In the genomic region with DNA sequence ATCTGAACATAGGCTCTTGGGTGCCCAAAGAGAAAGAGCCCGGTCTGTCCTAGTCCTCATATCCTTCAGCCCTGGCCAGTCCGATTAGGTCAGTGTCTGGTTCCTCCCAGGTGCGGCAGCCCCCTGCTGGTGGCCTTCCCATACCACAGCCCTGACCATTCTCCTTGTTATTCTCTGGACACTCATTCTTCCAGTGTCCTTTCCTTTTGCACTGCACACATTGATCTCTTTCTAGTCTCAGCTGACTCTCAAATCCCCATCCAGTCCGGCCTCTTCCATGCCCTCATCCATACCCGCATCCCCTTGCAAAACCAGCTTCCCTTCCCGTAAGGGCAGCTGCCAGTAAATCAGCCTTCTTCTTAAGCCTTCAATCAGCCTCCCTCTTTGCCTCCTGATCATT, we compare ENCODE assay signal across 13 cellular contexts.
DNase-seq lines count a peak whose midpoint lies in the region; ATAC-seq, FAIRE-seq and TF ChIP-seq lines count a peak whose summit lies in the region.
"Had no signal": no experiment of that assay in that cellular context is flagged by ENCODE, and none has a peak within 500 bp of the region (broad histone marks: within the 10 kb centered on the region; RNA-seq: fewer than 3 reads in every experiment).

No MANE protein-coding gene starts in this region.

- no peaks in the 10 kb centered on the region; a peak in 1 of 22 replicates for H3K27me3 ChIP-seq in BLaER1 treated with 17β-estradiol and CSF1 and Interleukin-3, amounts not matched to agents 10 nM and 100 nM
- H3K27me3 ChIP-seq in HepG2 (ENCODE audit: control insufficient read depth in 1 of 2, insufficient read depth in 2 of 2, low read length in 2 of 2) = no peaks in the 10 kb centered on the region

- H3K9ac ChIP-seq in BLaER1 treated with 17β-estradiol and CSF1 and Interleukin-3, amounts not matched to agents 10 nM and 100 nM = peak overlapping the region in 1 of 11 experiments; percentile 94; a peak in 1 of 22 replicates
- H3K9ac ChIP-seq in HepG2 (ENCODE audit: insufficient read depth, low read depth, low read length) = no peak overlapping the region; the same call in 1 of the 2 replicates

- TF ChIP-seq EP300 in HepG2 (IDR thresholded peaks at IDR 0.05; ENCODE audit: low read depth in 2 of 2, low read length in 2 of 2) (no peak), HepG2 (CRISPR knock-in tag; IDR thresholded peaks at IDR 0.05; ENCODE audit: borderline replicate concordance) (no peak)

- in situ Hi-C loops in HepG2 (cut with HindIII; ENCODE audit: extremely low pct_ligation_motif_present, low pct_unique_long_range_greater_than_20kb) = no loop called here

- H3K4me2 ChIP-seq in BLaER1 treated with 17β-estradiol and CSF1 and Interleukin-3, amounts not matched to agents 10 nM and 100 nM = peak overlapping the region in 10 of 11 experiments; percentile 92 to 99 (median 95); a peak in 19 of 22 replicates
- H3K4me2 ChIP-seq in HepG2 (ENCODE audit: low read depth, low read length) = peak overlapping the region; percentile 96

- intact Hi-C loops in HepG2 (cut with micrococcal nuclease; ENCODE audit: unreplicated experiment) = no loop called here

- TF ChIP-seq CTCF in GM12872 (IDR thresholded peaks at IDR 0.05; ENCODE audit: insufficient read depth, low read depth, low read length) (peak; percentile 82), HepG2 (CRISPR knock-in tag; IDR thresholded peaks at IDR 0.05) (peak; percentile 90)

- H2AFZ ChIP-seq in HepG2 (ENCODE audit: low read length) = no peak overlapping the region

- FAIRE-seq in HepG2 (lab: Jason Lieb, UNC) = peak; percentile 66

- 0 out of 2 replicates have a peak, but pooled peaks have one; percentile 11 for TF ChIP-seq RAD21 in HepG2 (CRISPR knock-in tag; IDR thresholded peaks at IDR 0.05)

- no peak overlapping the region; a peak in 1 of 20 replicates for H3K4me3 ChIP-seq in BLaER1 treated with 17β-estradiol and CSF1 and Interleukin-3, amounts not matched to agents 10 nM and 100 nM
- H3K4me3 ChIP-seq in HepG2 (replicated peaks in 1 of 3; ENCODE audit: insufficient read depth in 1 of 3, low read depth in 2 of 3, low read length in 3 of 3) = peak overlapping the region in 1 of 3 experiments; percentile 50; a peak in 3 of 6 replicates

- DNase-seq in SK-N-DZ (ENCODE audit: low spot score) (peak; percentile 4), HepG2 (ENCODE audit: low spot score) (peak; percentile 55), GOT3 (lab: John Stamatoyannopoulos, UW) (no peak), NCI-H1105 (lab: John Stamatoyannopoulos, UW) (no peak), OCI-M2 (lab: John Stamatoyannopoulos, UW; ENCODE audit: unreplicated experiment) (no peak)
- no peak for DNase-seq in activated CD4-positive, CD25-positive, alpha-beta regulatory T cell treated with anti-CD3 and anti-CD28 coated beads, Interleukin-2, amount 50 U/mL, for 72 hours
- DNase-seq: activated naive CD4-positive, alpha-beta T cell treated with Interleukin-2 at 50 U/mL for 16 hours; effector memory CD8-positive, alpha-beta T cell; GDM1; NCI-H2171 treated with DMSO at 0.1 percent for 48 hours; T-helper 9 cell had no signal

- POLR2A ChIA-PET in HepG2 (lab: Yijun Ruan, JAX) = interaction anchor here (2.3 kb wide), 1 partner anchor 30 kb away, joined by 18 read pairs; no protein-coding TSS in a partner anchor

- ATAC-seq in HepG2 = peak; percentile 70
- ATAC-seq: effector memory CD8-positive, alpha-beta T cell had no signal

- peaks cover 36 to 77% (median 65%) of the 10 kb centered on the region in 10 experiments for H3K4me1 ChIP-seq in BLaER1 treated with 17β-estradiol and CSF1 and Interleukin-3, amounts not matched to agents 10 nM and 100 nM
- H3K4me1 ChIP-seq in HepG2 (ENCODE audit: insufficient read depth, low read length) = peaks cover 38% of the 10 kb centered on the region

- BruUV-seq in HepG2 (replicated peaks; lab: Mats Ljungman, UMichigan) = no TSS peak

- H4K20me1 ChIP-seq in BLaER1 treated with 17β-estradiol and CSF1 and Interleukin-3, amounts not matched to agents 10 nM and 100 nM = 0 out of 22 replicates have a peak, but pooled peaks cover 0 to 4% (median 0%) of the 10 kb centered on the region in 11 experiments
- no peaks in the 10 kb centered on the region for H4K20me1 ChIP-seq in HepG2 (ENCODE audit: insufficient read depth, low read length)

- CTCF ChIA-PET in HepG2 (lab: Yijun Ruan, JAX; ENCODE audit: low intra/inter-chr PET ratio, low total read pairs) = interaction anchor here (1.1 to 4.8 kb wide), 3 partner anchors 11 to 40 kb away, joined by 3 to 54 read pairs (median 21); no protein-coding TSS in a partner anchor

- H3K27ac ChIP-seq in BLaER1 treated with 17β-estradiol and CSF1 and Interleukin-3, amounts not matched to agents 10 nM and 100 nM = peak overlapping the region in 2 of 11 experiments; percentile 97; a peak in 2 of 22 replicates
- no peak overlapping the region for H3K27ac ChIP-seq in HepG2 (ENCODE audit: extremely low read length, insufficient read depth, low read length)

- H3K36me3 ChIP-seq in BLaER1 treated with 17β-estradiol and CSF1 and Interleukin-3, amounts not matched to agents 10 nM and 100 nM = no peaks in the 10 kb centered on the region
- no peaks in the 10 kb centered on the region for H3K36me3 ChIP-seq in HepG2 (replicated peaks in 1 of 2; ENCODE audit: control insufficient read depth in 1 of 2, insufficient read depth in 2 of 2, low read length in 2 of 2)

- WGBS in HepG2 (ENCODE audit: low lambda C conversion rate) = 10% methylated on average over 6 of the region's 6 CpGs

- TF ChIP-seq POLR2A in HepG2 (IDR thresholded peaks at IDR 0.05; ENCODE audit: insufficient read depth in 1 of 2, low read depth in 2 of 2, low read length in 2 of 2) = no peak

- H3K79me2 ChIP-seq in HepG2 (ENCODE audit: insufficient read depth, low read length) = peaks cover 19% of the 10 kb centered on the region

- no peaks in the 10 kb centered on the region for H3K9me3 ChIP-seq in BLaER1 treated with 17β-estradiol and CSF1 and Interleukin-3, amounts not matched to agents 10 nM and 100 nM (replicated peaks in 1 of 11)
- H3K9me3 ChIP-seq in HepG2 (ENCODE audit: low read length) = no peaks in the 10 kb centered on the region

TF ChIP-seq in HepG2, 621 proteins besides CTCF, POLR2A, EP300 and RAD21 (continues in another document):
- TF ChIP-seq CBX1 (IDR thresholded peaks at IDR 0.05; ENCODE audit: low read depth) (peak; percentile 41), ELF3 (CRISPR knock-in tag; IDR thresholded peaks at IDR 0.05) (0 out of 2 replicates have a peak, but pooled peaks have one; percentile 35), ZNF326 (CRISPR knock-in tag; IDR thresholded peaks at IDR 0.05; ENCODE audit: borderline replicate concordance) (no peak), KDM2A (CRISPR knock-in tag; IDR thresholded peaks at IDR 0.05; ENCODE audit: borderline replicate concordance, low read depth) (peak; percentile 48; the same call in 1 of the 2 replicates), GABPA (IDR thresholded peaks at IDR 0.05; ENCODE audit: low read depth, low read length) (no peak), GABPA (CRISPR knock-in tag; IDR thresholded peaks at IDR 0.05; ENCODE audit: low read depth) (no peak)
- TF ChIP-seq, protein P1, sequence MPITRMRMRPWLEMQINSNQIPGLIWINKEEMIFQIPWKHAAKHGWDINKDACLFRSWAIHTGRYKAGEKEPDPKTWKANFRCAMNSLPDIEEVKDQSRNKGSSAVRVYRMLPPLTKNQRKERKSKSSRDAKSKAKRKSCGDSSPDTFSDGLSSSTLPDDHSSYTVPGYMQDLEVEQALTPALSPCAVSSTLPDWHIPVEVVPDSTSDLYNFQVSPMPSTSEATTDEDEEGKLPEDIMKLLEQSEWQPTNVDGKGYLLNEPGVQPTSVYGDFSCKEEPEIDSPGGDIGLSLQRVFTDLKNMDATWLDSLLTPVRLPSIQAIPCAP (CRISPR knock-in tag; IDR thresholded peaks at IDR 0.05; ENCODE audit: low read depth) = no peak
- TF ChIP-seq, protein P2, sequence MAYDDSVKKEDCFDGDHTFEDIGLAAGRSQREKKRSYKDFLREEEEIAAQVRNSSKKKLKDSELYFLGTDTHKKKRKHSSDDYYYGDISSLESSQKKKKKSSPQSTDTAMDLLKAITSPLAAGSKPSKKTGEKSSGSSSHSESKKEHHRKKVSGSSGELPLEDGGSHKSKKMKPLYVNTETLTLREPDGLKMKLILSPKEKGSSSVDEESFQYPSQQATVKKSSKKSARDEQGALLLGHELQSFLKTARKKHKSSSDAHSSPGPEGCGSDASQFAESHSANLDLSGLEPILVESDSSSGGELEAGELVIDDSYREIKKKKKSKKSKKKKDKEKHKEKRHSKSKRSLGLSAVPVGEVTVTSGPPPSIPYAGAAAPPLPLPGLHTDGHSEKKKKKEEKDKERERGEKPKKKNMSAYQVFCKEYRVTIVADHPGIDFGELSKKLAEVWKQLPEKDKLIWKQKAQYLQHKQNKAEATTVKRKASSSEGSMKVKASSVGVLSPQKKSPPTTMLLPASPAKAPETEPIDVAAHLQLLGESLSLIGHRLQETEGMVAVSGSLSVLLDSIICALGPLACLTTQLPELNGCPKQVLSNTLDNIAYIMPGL (CRISPR knock-in tag; IDR thresholded peaks at IDR 0.05; ENCODE audit: borderline replicate concordance in 1 of 2, low read depth in 1 of 2) = peak; percentile 62 to 88; a peak in 3 of 4 replicates
- TF ChIP-seq, protein P3, sequence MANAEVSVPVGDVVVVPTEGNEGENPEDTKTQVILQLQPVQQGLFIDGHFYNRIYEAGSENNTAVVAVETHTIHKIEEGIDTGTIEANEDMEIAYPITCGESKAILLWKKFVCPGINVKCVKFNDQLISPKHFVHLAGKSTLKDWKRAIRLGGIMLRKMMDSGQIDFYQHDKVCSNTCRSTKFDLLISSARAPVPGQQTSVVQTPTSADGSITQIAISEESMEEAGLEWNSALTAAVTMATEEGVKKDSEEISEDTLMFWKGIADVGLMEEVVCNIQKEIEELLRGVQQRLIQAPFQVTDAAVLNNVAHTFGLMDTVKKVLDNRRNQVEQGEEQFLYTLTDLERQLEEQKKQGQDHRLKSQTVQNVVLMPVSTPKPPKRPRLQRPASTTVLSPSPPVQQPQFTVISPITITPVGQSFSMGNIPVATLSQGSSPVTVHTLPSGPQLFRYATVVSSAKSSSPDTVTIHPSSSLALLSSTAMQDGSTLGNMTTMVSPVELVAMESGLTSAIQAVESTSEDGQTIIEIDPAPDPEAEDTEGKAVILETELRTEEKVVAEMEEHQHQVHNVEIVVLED (CRISPR knock-in tag; IDR thresholded peaks at IDR 0.05; ENCODE audit: borderline replicate concordance) = no peak
- TF ChIP-seq, protein P4, sequence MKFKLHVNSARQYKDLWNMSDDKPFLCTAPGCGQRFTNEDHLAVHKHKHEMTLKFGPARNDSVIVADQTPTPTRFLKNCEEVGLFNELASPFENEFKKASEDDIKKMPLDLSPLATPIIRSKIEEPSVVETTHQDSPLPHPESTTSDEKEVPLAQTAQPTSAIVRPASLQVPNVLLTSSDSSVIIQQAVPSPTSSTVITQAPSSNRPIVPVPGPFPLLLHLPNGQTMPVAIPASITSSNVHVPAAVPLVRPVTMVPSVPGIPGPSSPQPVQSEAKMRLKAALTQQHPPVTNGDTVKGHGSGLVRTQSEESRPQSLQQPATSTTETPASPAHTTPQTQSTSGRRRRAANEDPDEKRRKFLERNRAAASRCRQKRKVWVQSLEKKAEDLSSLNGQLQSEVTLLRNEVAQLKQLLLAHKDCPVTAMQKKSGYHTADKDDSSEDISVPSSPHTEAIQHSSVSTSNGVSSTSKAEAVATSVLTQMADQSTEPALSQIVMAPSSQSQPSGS (CRISPR knock-in tag; IDR thresholded peaks at IDR 0.05) = 0 out of 2 replicates have a peak, but pooled peaks have one; percentile 10

Comparison
In these comparisons a context has a peak if more than half of its experiments do, and no peak if none do; other contexts are left out.
1. DNase-seq: peak in SK-N-DZ (single experiment) and HepG2 (single experiment); none in GOT3 (single experiment), NCI-H1105 (single experiment), activated CD4-positive, CD25-positive, alpha-beta regulatory T cell treated with anti-CD3 and anti-CD28 coated beads, Interleukin-2, amount 50 U/mL, for 72 hours (single experiment) and OCI-M2 (single experiment).